20 cellular contexts compared by ENCODE assay signal in the genomic region with DNA sequence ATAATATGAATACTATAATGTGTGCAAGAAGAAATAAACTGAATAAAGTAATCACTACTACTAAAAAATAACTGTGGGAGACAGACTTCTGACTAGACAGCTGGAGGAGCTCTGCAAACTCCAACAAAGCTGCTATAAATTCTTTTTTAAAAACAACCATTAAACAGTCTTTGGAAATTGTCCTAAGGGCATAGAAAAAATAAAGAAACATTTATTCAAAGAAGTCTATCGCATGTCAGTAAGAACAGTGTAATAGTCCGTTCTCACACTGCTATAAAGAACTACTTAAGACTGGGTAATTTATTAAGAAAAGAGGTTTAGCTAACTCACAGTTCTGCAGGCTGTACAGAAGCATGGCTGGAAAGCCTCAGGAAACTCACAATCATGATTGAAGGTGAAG. TPM values are rescaled to one million over a fixed set of nuclear protein-coding genes. Genes with fewer than 3 reads are reported as not detected.
A peak's percentile ranks its signal among the peaks of the same experiment; 100 is the strongest.
DNase-seq lines count a peak whose midpoint lies in the region; ATAC-seq and TF ChIP-seq lines count a peak whose summit lies in the region.
"Had no signal": no experiment of that assay in that cellular context is flagged by ENCODE, and none has a peak within 500 bp of the region (broad histone marks: within the 10 kb centered on the region; RNA-seq: fewer than 3 reads in every experiment).

No MANE protein-coding gene starts in this region.

- intact Hi-C loops in left ventricle myocardium inferior (cut with micrococcal nuclease) = no loop called here

- ATAC-seq in GM19455 (IDR thresholded peaks at IDR 0.05; ENCODE audit: unreplicated experiment) (no peak), GM21576 (IDR thresholded peaks at IDR 0.05; ENCODE audit: unreplicated experiment) (no peak)
- ATAC-seq: GM12878, HCT116 had no signal

- peak; percentile 53 for DNase-seq in SK-MEL-5 (ENCODE audit: low read depth, low spot score)
- DNase-seq in epidermal melanocyte (ENCODE audit: insufficient read length, low spot score) = peak; percentile 16
- DNase-seq in mesothelial cell of epicardium (ENCODE audit: low spot score in 2 of 2, unreplicated experiment in 2 of 2) = no peak
- DNase-seq in left ventricle myocardium inferior = no peak
- DNase-seq: C1 segment of cervical spinal cord; Caco-2; CD4-positive, alpha-beta memory T cell; DMS79; EL; GDM1; GM23248; H7 had no signal

- no peak overlapping the region for H3K4me3 Mint-ChIP-seq in mesothelial cell of epicardium
- H3K4me3 Mint-ChIP-seq: CD4-positive, alpha-beta memory T cell had no signal

- in situ Hi-C loops in SK-MEL-5 (cut with HindIII; ENCODE audit: low pct_unique_long_range_greater_than_20kb, low sequenced_read_pairs) = no loop called here

- H3K9me3 Mint-ChIP-seq in mesothelial cell of epicardium = peaks cover 4% of the 10 kb centered on the region

- H3K36me3 ChIP-seq in left ventricle myocardium inferior = no peaks in the 10 kb centered on the region

- peaks cover 19% of the 10 kb centered on the region for H3K4me1 Mint-ChIP-seq in mesothelial cell of epicardium
- H3K4me1 Mint-ChIP-seq: CD4-positive, alpha-beta memory T cell had no signal

- H3K27ac Mint-ChIP-seq in mesothelial cell of epicardium = peak overlapping the region; percentile 51
- H3K27ac Mint-ChIP-seq: CD4-positive, alpha-beta memory T cell had no signal

- peaks cover 1% of the 10 kb centered on the region for H3K27me3 Mint-ChIP-seq in mesothelial cell of epicardium (ENCODE audit: low read depth)

- peaks cover 22% of the 10 kb centered on the region for H3K27me3 ChIP-seq in left ventricle myocardium inferior (ENCODE audit: low read depth)

- no peaks in the 10 kb centered on the region for H3K36me3 Mint-ChIP-seq in mesothelial cell of epicardium
- H3K36me3 Mint-ChIP-seq: CD4-positive, alpha-beta memory T cell had no signal

- TF ChIP-seq CTCF in mesothelial cell of epicardium (IDR thresholded peaks at IDR 0.05; ENCODE audit: unreplicated experiment) (no peak), left ventricle myocardium inferior (IDR thresholded peaks at IDR 0.05; ENCODE audit: borderline replicate concordance) (no peak)

- H3K4me1 ChIP-seq in left ventricle myocardium inferior = no peaks in the 10 kb centered on the region
- H3K4me1 ChIP-seq: Caco-2 had no signal

- no peaks in the 10 kb centered on the region for H3K9me3 ChIP-seq in left ventricle myocardium inferior (replicated peaks)
- H3K9me3 ChIP-seq: Caco-2 had no signal

- H3K4me3 ChIP-seq in left ventricle myocardium inferior = no peak overlapping the region
- H3K4me3 ChIP-seq: GM12878, GM23248 had no signal

- no peak overlapping the region for H3K27ac ChIP-seq in left ventricle myocardium inferior (replicated peaks)
- H3K27ac ChIP-seq: GM23248 had no signal

RNA-seq across cellular contexts. Expression of a gene that starts 55.9 kb away (rescaled TPM):
- total RNA-seq in SK-MEL-5 (2014; rRNA removed; shearing (Covaris generic)) = not detected in 2 replicates
- polyA plus RNA-seq in SK-MEL-5 (2015; cell fraction: cytosol; rRNA removed) = not detected in 2 replicates
- polyA plus RNA-seq in SK-MEL-5 (2015; cell fraction: nucleus; rRNA removed) = not detected in 2 replicates
- total RNA-seq in mesothelial cell of epicardium = not detected in 3 replicates
- not detected for total RNA-seq in left ventricle myocardium inferior
- total RNA-seq: A172; A673; Caco-2; CD4-positive, alpha-beta memory T cell; GM12878; GM23248; H1; H7 had no signal
- polyA plus RNA-seq: BJ; CD4-positive, alpha-beta memory T cell; GM12878; GM23248; H1 had no signal

Comparison
In these comparisons a context has a peak if more than half of its experiments do, and no peak if none do; other contexts are left out.
1. DNase-seq: peak in SK-MEL-5 (single experiment) and epidermal melanocyte (single experiment); none in mesothelial cell of epicardium (0 of 2) and left ventricle myocardium inferior (single experiment).